Comparison of ENCODE assay signal across 27 cellular contexts in genomic region chr4:54418468-54418867, GRCh38.
"Had no signal": no experiment of that assay in that cellular context is flagged by ENCODE, and none has a peak within 500 bp of the region (broad histone marks: within the 10 kb centered on the region; RNA-seq: fewer than 3 reads in every experiment).

No MANE protein-coding gene starts in this region.

- H3K27ac ChIP-seq: stomach, suprapubic skin, testis, thoracic aorta, thyroid gland, tibial artery, tibial nerve, transverse colon, upper lobe of left lung, upper lobe of right lung, uterus, vagina had no signal

- H3K27me3 ChIP-seq: stomach, suprapubic skin, testis, thyroid gland, tibial artery, tibial nerve, transverse colon, upper lobe of left lung, upper lobe of right lung, uterus, vagina had no signal

- H3K4me1 ChIP-seq: stomach, suprapubic skin, testis, thyroid gland, tibial artery, tibial nerve, transverse colon, upper lobe of left lung, upper lobe of right lung, uterus, vagina had no signal

- H3K36me3 ChIP-seq: stomach, suprapubic skin, thoracic aorta, thyroid gland, tibial artery, tibial nerve, transverse colon, upper lobe of left lung, upper lobe of right lung, uterus, vagina had no signal

- H3K9me3 ChIP-seq: testis, thoracic aorta, thyroid gland, transverse colon, upper lobe of right lung, uterus, vagina had no signal

- DNase-seq: stimulated activated CD4-positive, alpha-beta T cell treated with anti-CD3 and anti-CD28 coated beads, Interleukin-2, amount 100 ng/mL, for 48 hours; stimulated activated CD4-positive, alpha-beta T cell treated with anti-CD3 and anti-CD28 coated beads, Interleukin-4, amount 100 ng/mL, for 1 hour; stimulated activated CD4-positive, alpha-beta T cell treated with anti-CD3 and anti-CD28 coated beads, Interleukin-4, amount 100 ng/mL, for 24 hours; stimulated activated CD4-positive, alpha-beta T cell treated with anti-CD3 and anti-CD28 coated beads, Interleukin-4, amount 100 ng/mL, for 4 hours; stimulated activated CD8-positive, alpha-beta memory T cell treated with anti-CD3 and anti-CD28 coated beads, Interleukin-4, amount 100 ng/mL, for 48 hours; stimulated activated naive B cell treated with anti-CD40 and anti-IgM and Interleukin-4, amounts not matched to agents 10 μg/mL and 1 μg/mL and 100 μg/mL, for 72 hours; stimulated activated naive CD4-positive, alpha-beta T cell; stimulated activated naive CD4-positive, alpha-beta T cell treated with Interleukin-2 at 50 U/mL for 16 hours; stimulated activated naive CD8-positive, alpha-beta T cell treated with anti-CD3 and anti-CD28 coated beads, Interleukin-15, amount 100 ng/mL, for 72 hours; stimulated activated naive CD8-positive, alpha-beta T cell treated with anti-CD3 and anti-CD28 coated beads, Interleukin-15, Interleukin-2, amounts not matched to agents 100 U/mL and 50 U/mL, for 24 hours; stomach; substantia nigra; testis; thyroid gland; tibial artery; transverse colon; trophoblast cell; upper lobe of left lung; upper lobe of right lung; uterus had no signal

- ATAC-seq: stimulated activated effector memory CD8-positive, alpha-beta T cell treated with anti-CD3 and anti-CD28 coated beads, Interleukin-12 subunit alpha, Interleukin-12 subunit beta, amount 100 ng/mL, for 72 hours; stimulated activated memory B cell treated with anti-CD40 and anti-IgM and Interleukin-4, amounts not matched to agents 10 μg/mL and 1 μg/mL and 100 μg/mL, for 72 hours; stimulated activated naive B cell treated with anti-CD40 and anti-IgM and Interleukin-4, amounts not matched to agents 10 μg/mL and 1 μg/mL and 100 μg/mL, for 72 hours; stimulated activated naive CD8-positive, alpha-beta T cell treated with anti-CD3 and anti-CD28 coated beads, Interleukin-15, amount 100 ng/mL, for 72 hours; stimulated activated naive CD8-positive, alpha-beta T cell treated with anti-CD3 and anti-CD28 coated beads, Interleukin-15, Interleukin-2, amounts not matched to agents 100 U/mL and 50 U/mL, for 24 hours; upper lobe of right lung had no signal

- FAIRE-seq: urothelium cell line had no signal

- H3K4me3 ChIP-seq: stomach, suprapubic skin, testis, thoracic aorta, thyroid gland, tibial artery, tibial nerve, transverse colon, upper lobe of left lung, upper lobe of right lung, uterus, vagina had no signal
